In the genomic region with DNA sequence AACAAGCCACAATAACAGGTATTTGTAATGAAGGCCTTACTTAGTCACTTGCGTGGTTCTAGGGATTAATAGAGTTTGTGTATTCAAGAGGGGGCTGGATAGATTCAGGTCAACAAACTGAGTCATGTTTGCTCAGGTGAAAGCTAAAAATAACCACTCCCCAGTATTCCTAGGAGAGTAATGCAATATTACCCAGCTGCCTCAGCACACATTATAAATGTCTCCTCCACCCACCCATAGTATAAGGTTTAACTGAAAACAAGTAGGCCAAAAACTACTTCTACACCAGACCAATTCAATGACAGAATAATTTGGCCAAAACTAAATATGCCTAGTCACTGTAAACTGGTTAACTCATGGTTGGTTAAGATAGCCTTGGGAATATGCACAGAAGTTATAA, we compare ENCODE assay signal across 11 cellular contexts. TPM values are rescaled to one million over a fixed set of nuclear protein-coding genes. Genes with fewer than 3 reads are reported as not detected.
DNase-seq lines count a peak whose midpoint lies in the region; ATAC-seq and TF ChIP-seq lines count a peak whose summit lies in the region.
"Had no signal": no experiment of that assay in that cellular context is flagged by ENCODE, and none has a peak within 500 bp of the region (broad histone marks: within the 10 kb centered on the region; RNA-seq: fewer than 3 reads in every experiment).

No MANE protein-coding gene starts in this region.

- peak overlapping the region; percentile 29 for H3K4me2 ChIP-seq in mammary epithelial cell (ENCODE audit: insufficient read depth, low read depth, low read length)
- no peak overlapping the region for H3K4me2 ChIP-seq in OCI-LY7 (ENCODE audit: low read length)
- H3K4me2 ChIP-seq: SK-N-SH had no signal

- no peak for TF ChIP-seq CTCF in mammary epithelial cell (conservative IDR thresholded peaks at IDR 0.05 in 1 of 2, IDR thresholded peaks at IDR 0.05 in 1 of 2; ENCODE audit: extremely low read depth in 1 of 2, insufficient read depth in 1 of 2, low read depth in 1 of 2, low read length in 2 of 2)
- TF ChIP-seq CTCF in mucosa of descending colon (IDR thresholded peaks at IDR 0.05) = no peak
- no peak for TF ChIP-seq CTCF in OCI-LY7 (conservative IDR thresholded peaks at IDR 0.05; ENCODE audit: low read length)

- no peaks in the 10 kb centered on the region for H3K36me3 ChIP-seq in mammary epithelial cell (ENCODE audit: insufficient read depth, low read length)
- H3K36me3 ChIP-seq in mucosa of descending colon (ENCODE audit: low read depth) = no peaks in the 10 kb centered on the region
- no peaks in the 10 kb centered on the region for H3K36me3 ChIP-seq in OCI-LY7 (ENCODE audit: insufficient read depth, low read length)

- H3K4me3 ChIP-seq in mammary epithelial cell (replicated peaks in 1 of 3; ENCODE audit: insufficient read depth in 1 of 3, low read depth in 2 of 3, low read length in 3 of 3) (no peak overlapping the region), mucosa of descending colon (no peak overlapping the region), OCI-LY7 (ENCODE audit: low read depth, low read length, poor library complexity, severe bottlenecking) (no peak overlapping the region)

- no peaks in the 10 kb centered on the region for H3K9me2 ChIP-seq in OCI-LY7 (ENCODE audit: insufficient read depth, low read length)
- H3K9me2 ChIP-seq: SK-N-SH had no signal

- H3K9ac ChIP-seq in mammary epithelial cell (ENCODE audit: insufficient read depth, low read length) = no peak overlapping the region
- H3K9ac ChIP-seq: SK-N-SH had no signal

- intact Hi-C loops in mammary epithelial cell (cut with micrococcal nuclease) = loop anchor here (2.0 to 5.0 kb wide), 2 partner anchors 23 to 34 kb away; a partner anchor contains a TSS
- intact Hi-C loops in mucosa of descending colon (cut with DNase I, micrococcal nuclease) = no loop called here
- intact Hi-C loops in OCI-LY7 (cut with micrococcal nuclease; ENCODE audit: unreplicated experiment) = no loop called here

- in situ Hi-C loops in Caki2 (cut with HindIII; ENCODE audit: low pct_unique_long_range_greater_than_20kb, low sequenced_read_pairs) = no loop called here
- in situ Hi-C loops in mammary epithelial cell (cut with MboI; ENCODE audit: low sequenced_read_pairs in 2 of 2) = no loop called here

- POLR2A ChIA-PET in OCI-LY7 (lab: Charles Lee) = interaction anchor here (0.5 to 1.5 kb wide), 4 partner anchors 12 to 782 kb away, joined by 3 to 5 read pairs (median 3); no protein-coding TSS in a partner anchor

- WGBS in mammary epithelial cell (ENCODE audit: low coverage, missing lambda C conversion rate) = 60% methylated on average over 1 of the region's 1 CpG

- H3K27me3 ChIP-seq in mammary epithelial cell (ENCODE audit: insufficient read depth, low read length) = no peaks in the 10 kb centered on the region

- ATAC-seq in mucosa of descending colon (peak; percentile 89), GM21619 (IDR thresholded peaks at IDR 0.05; ENCODE audit: unreplicated experiment) (no peak)

- H3K4me1 ChIP-seq in mammary epithelial cell (ENCODE audit: insufficient read depth, low read length) = peaks cover 17% of the 10 kb centered on the region
- peaks cover 38% of the 10 kb centered on the region for H3K4me1 ChIP-seq in mucosa of descending colon (ENCODE audit: low read depth)
- no peaks in the 10 kb centered on the region for H3K4me1 ChIP-seq in OCI-LY7 (ENCODE audit: insufficient read depth, low read length, poor library complexity, severe bottlenecking)

- BruUV-seq in mammary epithelial cell (replicated peaks; lab: Mats Ljungman, UMichigan) (no TSS peak), OCI-LY7 (replicated peaks; lab: Mats Ljungman, UMichigan) (no TSS peak)

- dilution Hi-C loops in mammary epithelial cell (cut with HindIII; ENCODE audit: low sequenced_read_pairs) = no loop called here

- H2AFZ ChIP-seq in mammary epithelial cell (ENCODE audit: low read depth, low read length) (no peak overlapping the region), OCI-LY7 (ENCODE audit: low read length) (no peak overlapping the region)

- CTCF ChIA-PET in mammary epithelial cell (lab: Charles Lee; ENCODE audit: low non-redundant PET) = no interaction called here
- CTCF ChIA-PET in OCI-LY7 (lab: Charles Lee; ENCODE audit: unreplicated experiment) = no interaction called here

- DNase-seq in Caki2 (ENCODE audit: low read depth) (peak; percentile 18), NCI-H2029 treated with DMSO at 0.1 percent for 48 hours (lab: John Stamatoyannopoulos, UW) (peak; percentile 84), mammary epithelial cell (peak; percentile 87), mucosa of descending colon (no peak), OCI-LY7 (ENCODE audit: low spot score) (no peak), medulla oblongata (ENCODE audit: extremely low spot score) (no peak), iPS-NIHi7 (ENCODE audit: extremely low spot score) (no peak)
- DNase-seq: SK-N-SH; stimulated activated CD4-positive, alpha-beta T cell treated with anti-CD3 and anti-CD28 coated beads, Interleukin-4, amount 100 ng/mL, for 4 hours had no signal

- H4K20me1 ChIP-seq in mammary epithelial cell (ENCODE audit: insufficient read depth, low read length) (no peaks in the 10 kb centered on the region), OCI-LY7 (ENCODE audit: insufficient read depth, low read length) (no peaks in the 10 kb centered on the region)

- H3K79me2 ChIP-seq in mammary epithelial cell (ENCODE audit: insufficient read depth, low read length) = peaks cover 67% of the 10 kb centered on the region
- no peaks in the 10 kb centered on the region for H3K79me2 ChIP-seq in OCI-LY7 (ENCODE audit: insufficient read depth, low read depth, low read length)

- no peaks in the 10 kb centered on the region for H3K9me3 ChIP-seq in mammary epithelial cell (replicated peaks; ENCODE audit: insufficient read depth, low read length)
- no peaks in the 10 kb centered on the region for H3K9me3 ChIP-seq in mucosa of descending colon
- no peaks in the 10 kb centered on the region for H3K9me3 ChIP-seq in OCI-LY7 (ENCODE audit: low read length)
- H3K9me3 ChIP-seq: SK-N-SH had no signal

- H3K27ac ChIP-seq in mammary epithelial cell (ENCODE audit: insufficient read depth, low read depth, low read length) = no peak overlapping the region
- H3K27ac ChIP-seq in OCI-LY7 (ENCODE audit: low read depth, low read length, poor library complexity, severe bottlenecking) = no peak overlapping the region
- H3K27ac ChIP-seq: C4-2B had no signal

RNA-seq across cellular contexts. Expression of a gene that starts 34.4 kb away (rescaled TPM):
- total RNA-seq in Caki2 (2014; rRNA removed; shearing (Covaris generic); ENCODE audit: low replicate concordance) = 3.2 TPM in 1 of 2 replicates, not detected in the other
- total RNA-seq in mammary epithelial cell (100 to 1,000 TPM in 1 of 2 donors, 10 to 100 TPM in 1; 93.9 to 113 TPM), mucosa of descending colon (100 to 1,000 TPM; 100 to 182 (median 118) TPM), OCI-LY7 (2022) (0.31 TPM in 1 of 2 replicates, not detected in the other)
- polyA plus RNA-seq in mammary epithelial cell = 64.1 TPM
- polyA minus RNA-seq in mammary epithelial cell = 179 TPM
- not detected in 2 replicates for total RNA-seq in OCI-LY7 (2014; rRNA removed; shearing (Covaris generic))

Comparison
In these comparisons a context has a peak if more than half of its experiments do, and no peak if none do; other contexts are left out.
1. DNase-seq: peak in Caki2 (single experiment), NCI-H2029 treated with DMSO at 0.1 percent for 48 hours (single experiment) and mammary epithelial cell (single experiment); none in mucosa of descending colon (0 of 3), OCI-LY7 (single experiment), medulla oblongata (single experiment) and iPS-NIHi7 (single experiment).
2. RNA of a gene that starts 34.4 kb away (total RNA-seq): 100 to 182 TPM in mucosa of descending colon and 93.9 to 113 TPM in mammary epithelial cell; 0.31 TPM in OCI-LY7 and 3.2 TPM in Caki2; every median in the first group is over 10 times any median in the second.